Comparison of ENCODE assay signal across 21 cellular contexts in genomic region chr6:130890531-130890950, GRCh38.
DNase-seq lines count a peak whose midpoint lies in the region; ATAC-seq and TF ChIP-seq lines count a peak whose summit lies in the region.
"Had no signal": no experiment of that assay in that cellular context is flagged by ENCODE, and none has a peak within 500 bp of the region (broad histone marks: within the 10 kb centered on the region; RNA-seq: fewer than 3 reads in every experiment).

No MANE protein-coding gene starts in this region.

- H3K4me2 ChIP-seq in skeletal muscle satellite cell (ENCODE audit: low read length): peak overlapping the region; percentile 44
- H3K4me2 ChIP-seq: PC-9 had no signal

- peaks cover 2% of the 10 kb centered on the region for H3K4me1 Mint-ChIP-seq in activated CD8-positive, alpha-beta memory T cell treated with anti-CD3 and anti-CD28 coated beads, Interleukin-2, amount 10 ng/mL, durations not matched to agents 7 days and 5 days
- H3K4me1 Mint-ChIP-seq: activated naive CD4-positive, alpha-beta T cell treated with anti-CD3 and anti-CD28 coated beads, Interleukin-2, amount 10 ng/mL, durations not matched to agents 7 days and 5 days had no signal

- peaks cover 26% of the 10 kb centered on the region for H3K4me1 ChIP-seq in adipocyte (ENCODE audit: control insufficient read depth, insufficient read depth, low read length)
- H3K4me1 ChIP-seq in skeletal muscle satellite cell (ENCODE audit: control insufficient read depth, insufficient read depth, low read length): peaks cover 12% of the 10 kb centered on the region
- H3K4me1 ChIP-seq in right lobe of liver: peaks cover 0 to 1% (median 0%) of the 10 kb centered on the region in 4 donors
- H3K4me1 ChIP-seq: Caco-2, gastrocnemius medialis, testis had no signal

- no peak for TF ChIP-seq CTCF in right lobe of liver (IDR thresholded peaks at IDR 0.05)

- H3K27ac ChIP-seq in right lobe of liver: no peak overlapping the region
- H3K27ac ChIP-seq: gastrocnemius medialis, PC-9, SJSA1, testis had no signal

- no peaks in the 10 kb centered on the region for H3K9me3 ChIP-seq in adipocyte (ENCODE audit: control insufficient read depth, low read length)
- H3K9me3 ChIP-seq in skeletal muscle satellite cell (replicated peaks; ENCODE audit: low read length): no peaks in the 10 kb centered on the region
- H3K9me3 ChIP-seq in right lobe of liver: no peaks in the 10 kb centered on the region
- H3K9me3 ChIP-seq: Caco-2, gastrocnemius medialis, SJSA1, testis had no signal

- intact Hi-C loops in right lobe of liver (cut with DNase I): no loop called here
- intact Hi-C loops in head of caudate nucleus (cut with DNase I): no loop called here
- intact Hi-C loops in Right ventricle myocardium inferior (cut with DNase I): no loop called here

- H3K4me3 ChIP-seq in adipocyte (ENCODE audit: low read length) (no peak overlapping the region), skeletal muscle satellite cell (ENCODE audit: low read length) (no peak overlapping the region), right lobe of liver (no peak overlapping the region)
- H3K4me3 ChIP-seq: gastrocnemius medialis, PC-9, SJSA1, testis had no signal

- no peaks in the 10 kb centered on the region for H3K36me3 Mint-ChIP-seq in activated CD8-positive, alpha-beta memory T cell treated with anti-CD3 and anti-CD28 coated beads, Interleukin-2, amount 10 ng/mL, durations not matched to agents 7 days and 5 days
- H3K36me3 Mint-ChIP-seq: activated naive CD4-positive, alpha-beta T cell treated with anti-CD3 and anti-CD28 coated beads, Interleukin-2, amount 10 ng/mL, durations not matched to agents 7 days and 5 days had no signal

- WGBS in right lobe of liver (ENCODE audit: insufficient coverage, low coverage, low lambda C conversion rate, missing lambda C conversion rate): 91% methylated on average over 1 of the region's 1 CpG

- CTCF ChIA-PET in activated CD8-positive, alpha-beta memory T cell treated with anti-CD3 and anti-CD28 coated beads, Interleukin-2, amount 10 ng/mL, durations not matched to agents 7 days and 5 days (lab: Charles Lee): interaction anchor here (0.7 to 3.7 kb wide), 6 partner anchors 10 to 738 kb away, joined by 3 to 12 read pairs (median 4); no protein-coding TSS in a partner anchor

- no peak for TF ChIP-seq POLR2A in right lobe of liver (IDR thresholded peaks at IDR 0.05)

- no peaks in the 10 kb centered on the region for H3K9me3 Mint-ChIP-seq in activated CD8-positive, alpha-beta memory T cell treated with anti-CD3 and anti-CD28 coated beads, Interleukin-2, amount 10 ng/mL, durations not matched to agents 7 days and 5 days (ENCODE audit: low read depth)
- H3K9me3 Mint-ChIP-seq: activated CD4-positive, alpha-beta memory T cell treated with anti-CD3 and anti-CD28 coated beads for 36 hours; activated naive CD4-positive, alpha-beta T cell treated with anti-CD3 and anti-CD28 coated beads, Interleukin-2, amount 10 ng/mL, durations not matched to agents 7 days and 5 days; activated T-cell treated with anti-CD3 and anti-CD28 coated beads, Interleukin-2, amount 50 U/mL, for 24 hours; neural crest cell had no signal

- peak; percentile 69 for DNase-seq in EH (ENCODE audit: low read depth)
- DNase-seq in adipocyte (ENCODE audit: low read depth): peak; percentile 34
- DNase-seq in fibroblast of the conjunctiva (ENCODE audit: low read depth): peak; percentile 62
- no peak for DNase-seq in right lobe of liver
- DNase-seq in activated CD8-positive, alpha-beta memory T cell treated with anti-CD3 and anti-CD28 coated beads, Interleukin-2, amount 10 ng/mL, durations not matched to agents 7 days and 5 days: no peak
- no peak for DNase-seq in head of caudate nucleus
- no peak for DNase-seq in Right ventricle myocardium inferior (ENCODE audit: missing footprints)
- DNase-seq: activated CD4-positive, alpha-beta memory T cell treated with anti-CD3 and anti-CD28 coated beads for 36 hours; activated naive CD4-positive, alpha-beta T cell treated with anti-CD3 and anti-CD28 coated beads, Interleukin-2, amount 10 ng/mL, durations not matched to agents 7 days and 5 days; activated T-cell treated with anti-CD3 and anti-CD28 coated beads, Interleukin-2, amount 50 U/mL, for 24 hours; Caco-2; gastrocnemius medialis; midbrain; NCI-H1694 treated with DMSO at 0.1 percent for 48 hours; NCI-H748 treated with DMSO at 0.1 percent for 48 hours; PC-9; testis had no signal

- ATAC-seq in right lobe of liver: no peak
- ATAC-seq in activated CD8-positive, alpha-beta memory T cell treated with anti-CD3 and anti-CD28 coated beads, Interleukin-2, amount 10 ng/mL, durations not matched to agents 7 days and 5 days: no peak
- no peak for ATAC-seq in Right ventricle myocardium inferior
- ATAC-seq: gastrocnemius medialis, WTC11 had no signal

- no peak overlapping the region for H3K27ac Mint-ChIP-seq in activated CD8-positive, alpha-beta memory T cell treated with anti-CD3 and anti-CD28 coated beads, Interleukin-2, amount 10 ng/mL, durations not matched to agents 7 days and 5 days
- H3K27ac Mint-ChIP-seq: activated CD4-positive, alpha-beta memory T cell treated with anti-CD3 and anti-CD28 coated beads for 36 hours; activated naive CD4-positive, alpha-beta T cell treated with anti-CD3 and anti-CD28 coated beads, Interleukin-2, amount 10 ng/mL, durations not matched to agents 7 days and 5 days; activated T-cell treated with anti-CD3 and anti-CD28 coated beads, Interleukin-2, amount 50 U/mL, for 24 hours; WTC11 had no signal

- H3K27me3 ChIP-seq in adipocyte (replicated peaks; ENCODE audit: control insufficient read depth, insufficient read depth, low read length) (no peaks in the 10 kb centered on the region), skeletal muscle satellite cell (ENCODE audit: control insufficient read depth, insufficient read depth, low read length) (no peaks in the 10 kb centered on the region), right lobe of liver (no peaks in the 10 kb centered on the region)
- H3K27me3 ChIP-seq: gastrocnemius medialis, SJSA1, testis had no signal

- peaks cover 11% of the 10 kb centered on the region for H3K36me3 ChIP-seq in adipocyte (ENCODE audit: control insufficient read depth, insufficient read depth, low read length, severe bottlenecking)
- peaks cover 24% of the 10 kb centered on the region for H3K36me3 ChIP-seq in skeletal muscle satellite cell (ENCODE audit: insufficient read depth, low read length)
- H3K36me3 ChIP-seq in right lobe of liver: peaks cover 0 to 5% (median 0%) of the 10 kb centered on the region in 4 donors
- H3K36me3 ChIP-seq: gastrocnemius medialis had no signal

- H3K27me3 Mint-ChIP-seq in activated CD8-positive, alpha-beta memory T cell treated with anti-CD3 and anti-CD28 coated beads, Interleukin-2, amount 10 ng/mL, durations not matched to agents 7 days and 5 days: no peaks in the 10 kb centered on the region
- H3K27me3 Mint-ChIP-seq: activated CD4-positive, alpha-beta memory T cell treated with anti-CD3 and anti-CD28 coated beads for 36 hours; activated naive CD4-positive, alpha-beta T cell treated with anti-CD3 and anti-CD28 coated beads, Interleukin-2, amount 10 ng/mL, durations not matched to agents 7 days and 5 days; activated T-cell treated with anti-CD3 and anti-CD28 coated beads, Interleukin-2, amount 50 U/mL, for 24 hours had no signal

- H3K9ac ChIP-seq in adipocyte (ENCODE audit: low read length) (no peak overlapping the region), skeletal muscle satellite cell (ENCODE audit: low read depth, low read length) (no peak overlapping the region)

- no peak overlapping the region for H3K4me3 Mint-ChIP-seq in activated CD8-positive, alpha-beta memory T cell treated with anti-CD3 and anti-CD28 coated beads, Interleukin-2, amount 10 ng/mL, durations not matched to agents 7 days and 5 days
- H3K4me3 Mint-ChIP-seq: activated CD4-positive, alpha-beta memory T cell treated with anti-CD3 and anti-CD28 coated beads for 36 hours; activated naive CD4-positive, alpha-beta T cell treated with anti-CD3 and anti-CD28 coated beads, Interleukin-2, amount 10 ng/mL, durations not matched to agents 7 days and 5 days; activated T-cell treated with anti-CD3 and anti-CD28 coated beads, Interleukin-2, amount 50 U/mL, for 24 hours; neural crest cell; WTC11 had no signal

Comparison
In these comparisons a context has a peak if more than half of its experiments do, and no peak if none do; other contexts are left out.
1. DNase-seq: peak in EH (single experiment), adipocyte (single experiment) and fibroblast of the conjunctiva (single experiment); none in right lobe of liver (0 of 3), activated CD8-positive, alpha-beta memory T cell treated with anti-CD3 and anti-CD28 coated beads, Interleukin-2, amount 10 ng/mL, durations not matched to agents 7 days and 5 days (single experiment), head of caudate nucleus (0 of 42) and Right ventricle myocardium inferior (single experiment).